11 cellular contexts compared by ENCODE assay signal in the genomic region with DNA sequence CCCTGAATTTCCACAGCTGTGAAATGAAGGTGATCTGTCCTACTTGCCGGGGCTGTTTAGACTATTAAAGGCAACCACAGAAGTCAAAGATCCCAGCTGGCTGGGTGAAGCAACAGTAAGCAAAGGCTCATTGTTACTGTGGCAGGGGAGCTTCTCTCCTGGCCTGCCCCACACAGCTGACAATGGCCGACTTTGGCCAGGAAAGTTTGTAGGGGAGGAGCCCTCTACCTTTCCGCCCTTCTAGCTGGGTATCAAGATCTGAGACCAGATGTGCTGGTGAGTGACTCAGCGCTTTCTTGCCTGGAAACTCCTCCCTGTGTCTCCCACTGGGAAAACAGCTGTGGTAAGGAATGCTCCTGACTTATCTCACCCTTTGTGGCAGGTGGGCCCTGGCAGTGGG. TPM values are rescaled to one million over a fixed set of nuclear protein-coding genes. Genes with fewer than 3 reads are reported as not detected.
DNase-seq lines count a peak whose midpoint lies in the region; ATAC-seq, FAIRE-seq and TF ChIP-seq lines count a peak whose summit lies in the region.
"Had no signal": no experiment of that assay in that cellular context is flagged by ENCODE, and none has a peak within 500 bp of the region (broad histone marks: within the 10 kb centered on the region; RNA-seq: fewer than 3 reads in every experiment).

No MANE protein-coding gene starts in this region.

- H3K27ac ChIP-seq in A549 (peak overlapping the region; percentile 93 to 95), SJCRH30 (peak overlapping the region; percentile 31), iPS DF 6.9 (ENCODE audit: low read length) (no peak overlapping the region)
- H3K27ac ChIP-seq: neutrophil had no signal

- H3K36me3 Mint-ChIP-seq in activated naive CD4-positive, alpha-beta T cell treated with anti-CD3 and anti-CD28 coated beads for 36 hours (ENCODE audit: low read depth) = no peaks in the 10 kb centered on the region
- H3K36me3 Mint-ChIP-seq: CD14-positive monocyte had no signal

- peaks cover 2% of the 10 kb centered on the region for H3K9me3 Mint-ChIP-seq in activated naive CD4-positive, alpha-beta T cell treated with anti-CD3 and anti-CD28 coated beads for 36 hours
- H3K9me3 Mint-ChIP-seq: T-helper 1 cell treated with Interleukin-12 subunit alpha and Interleukin-12 subunit beta and Interleukin-4 antibody, amounts not matched to agents 30 μg/mL and 1 μg/mL, for 36 hours had no signal

- H3K36me3 ChIP-seq in H7 (replicated peaks; ENCODE audit: control insufficient read depth, insufficient read depth, low read length) (no peaks in the 10 kb centered on the region), SJCRH30 (no peaks in the 10 kb centered on the region), iPS DF 6.9 (ENCODE audit: control insufficient read depth, insufficient read depth, low read length) (no peaks in the 10 kb centered on the region)
- H3K36me3 ChIP-seq: neutrophil had no signal

- H3K4me3 ChIP-seq in A549 (no peak overlapping the region), H7 (ENCODE audit: insufficient read depth, low read depth, low read length) (no peak overlapping the region), SJCRH30 (no peak overlapping the region), iPS DF 6.9 (ENCODE audit: low read length) (no peak overlapping the region)

- no peak overlapping the region for H3K4me3 Mint-ChIP-seq in activated naive CD4-positive, alpha-beta T cell treated with anti-CD3 and anti-CD28 coated beads for 36 hours
- H3K4me3 Mint-ChIP-seq: CD14-positive monocyte; T-helper 1 cell treated with Interleukin-12 subunit alpha and Interleukin-12 subunit beta and Interleukin-4 antibody, amounts not matched to agents 30 μg/mL and 1 μg/mL, for 36 hours had no signal

- CTCF ChIA-PET in A549 (lab: Yijun Ruan, JAX) = interaction anchor here (1.0 to 1.6 kb wide), 3 partner anchors 8 to 55 kb away, joined by 3 to 7 read pairs (median 3); no protein-coding TSS in a partner anchor
- CTCF ChIA-PET in activated naive CD4-positive, alpha-beta T cell treated with anti-CD3 and anti-CD28 coated beads for 36 hours (lab: Charles Lee) = no interaction called here

- peak overlapping the region; percentile 78 for H3K4me2 ChIP-seq in A549

- H3K27me3 Mint-ChIP-seq in activated naive CD4-positive, alpha-beta T cell treated with anti-CD3 and anti-CD28 coated beads for 36 hours (ENCODE audit: low read depth) = no peaks in the 10 kb centered on the region

- 0 out of 5 replicates have a peak, but pooled peaks have one; percentile 3 to 24 for TF ChIP-seq RAD21 in A549 (conservative IDR thresholded peaks at IDR 0.05 in 1 of 2, IDR thresholded peaks at IDR 0.05 in 1 of 2)

- peak; percentile 51 to 91 for DNase-seq in A549 (ENCODE audit: low read depth in 1 of 2, low spot score in 1 of 2)
- peak; percentile 38 for DNase-seq in H7
- peak; percentile 84 to 91 for DNase-seq in SJCRH30
- DNase-seq in iPS DF 6.9 (ENCODE audit: low read depth, low spot score) = peak; percentile 43
- no peak for DNase-seq in posterior vena cava (ENCODE audit: low spot score)
- no peak for DNase-seq in activated naive CD4-positive, alpha-beta T cell treated with anti-CD3 and anti-CD28 coated beads for 36 hours
- DNase-seq in GDM1 (lab: John Stamatoyannopoulos, UW) = no peak

- TF ChIP-seq EP300 in A549 (IDR thresholded peaks at IDR 0.05) = no peak

- no peaks in the 10 kb centered on the region for H3K4me1 Mint-ChIP-seq in activated naive CD4-positive, alpha-beta T cell treated with anti-CD3 and anti-CD28 coated beads for 36 hours (ENCODE audit: low read depth)

- no peak for TF ChIP-seq CTCF in A549 (IDR thresholded peaks at IDR 0.05)

- POLR2A ChIA-PET in A549 (lab: Yijun Ruan, JAX) = interaction anchor here (0.6 to 1.0 kb wide), 4 partner anchors 10 to 778 kb away, joined by 3 to 5 read pairs (median 4); no protein-coding TSS in a partner anchor

- intact Hi-C loops in posterior vena cava (cut with DNase I) = no loop called here
- intact Hi-C loops in activated naive CD4-positive, alpha-beta T cell treated with anti-CD3 and anti-CD28 coated beads for 36 hours (cut with micrococcal nuclease) = no loop called here

- peaks cover 73% of the 10 kb centered on the region for H3K4me1 ChIP-seq in A549
- H3K4me1 ChIP-seq in SJCRH30 = peaks cover 31% of the 10 kb centered on the region
- 0 out of 2 replicates have a peak, but pooled peaks cover 1% of the 10 kb centered on the region for H3K4me1 ChIP-seq in iPS DF 6.9 (ENCODE audit: control insufficient read depth, insufficient read depth, low read length)

- H3K27ac Mint-ChIP-seq in activated naive CD4-positive, alpha-beta T cell treated with anti-CD3 and anti-CD28 coated beads for 36 hours = no peak overlapping the region
- H3K27ac Mint-ChIP-seq: CD14-positive monocyte; T-helper 1 cell treated with Interleukin-12 subunit alpha and Interleukin-12 subunit beta and Interleukin-4 antibody, amounts not matched to agents 30 μg/mL and 1 μg/mL, for 36 hours had no signal

- H3K9me3 ChIP-seq in A549 (no peaks in the 10 kb centered on the region), SJCRH30 (replicated peaks) (no peaks in the 10 kb centered on the region; the same call in 1 of the 2 replicates), iPS DF 6.9 (ENCODE audit: control insufficient read depth, insufficient read depth, low read length) (no peaks in the 10 kb centered on the region)
- H3K9me3 ChIP-seq: neutrophil had no signal

- FAIRE-seq in A549 (lab: Jason Lieb, UNC) = peak; percentile 74

- H3K27me3 ChIP-seq in H7 (ENCODE audit: control insufficient read depth, insufficient read depth, low read length) (no peaks in the 10 kb centered on the region), SJCRH30 (no peaks in the 10 kb centered on the region), iPS DF 6.9 (ENCODE audit: control insufficient read depth, insufficient read depth, low read length) (no peaks in the 10 kb centered on the region)
- H3K27me3 ChIP-seq: neutrophil had no signal

- TF ChIP-seq POLR2A in A549 (IDR thresholded peaks at IDR 0.05; ENCODE audit: low read length) = no peak

- 0% methylated on average over 4 of the region's 4 CpGs for WGBS in A549 (ENCODE audit: missing lambda C conversion rate)
- no CpG with 5 or more reads among the region's 4 CpGs for WGBS in iPS DF 6.9 (ENCODE audit: insufficient coverage, insufficient read length)

- ATAC-seq in A549 = peak; percentile 92 to 93
- no peak for ATAC-seq in GM21576 (IDR thresholded peaks at IDR 0.05; ENCODE audit: unreplicated experiment)

TF ChIP-seq in A549, 52 proteins besides CTCF, POLR2A, EP300 and RAD21 (continues in another document):
- TF ChIP-seq GATA3 (IDR thresholded peaks at IDR 0.05; ENCODE audit: borderline replicate concordance) (peak; percentile 57; the same call in 1 of the 2 replicates), RCOR1 (IDR thresholded peaks at IDR 0.05; ENCODE audit: low read depth, low read length) (no peak), SMC3 (IDR thresholded peaks at IDR 0.05) (no peak), CEBPB (IDR thresholded peaks at IDR 0.05) (peak; percentile 39 to 40; a peak in 2 of 4 replicates), JUN (IDR thresholded peaks at IDR 0.05) (peak; percentile 28 to 49; a peak in 2 of 5 replicates), HOXB5 (CRISPR knock-in tag; IDR thresholded peaks at IDR 0.05) (no peak), FOSL2 (IDR thresholded peaks at IDR 0.05) (0 out of 2 replicates have a peak, but pooled peaks have one; percentile 9), FOSL2 (CRISPR knock-in tag; IDR thresholded peaks at IDR 0.05) (peak; percentile 63)
- TF ChIP-seq, protein P1, sequence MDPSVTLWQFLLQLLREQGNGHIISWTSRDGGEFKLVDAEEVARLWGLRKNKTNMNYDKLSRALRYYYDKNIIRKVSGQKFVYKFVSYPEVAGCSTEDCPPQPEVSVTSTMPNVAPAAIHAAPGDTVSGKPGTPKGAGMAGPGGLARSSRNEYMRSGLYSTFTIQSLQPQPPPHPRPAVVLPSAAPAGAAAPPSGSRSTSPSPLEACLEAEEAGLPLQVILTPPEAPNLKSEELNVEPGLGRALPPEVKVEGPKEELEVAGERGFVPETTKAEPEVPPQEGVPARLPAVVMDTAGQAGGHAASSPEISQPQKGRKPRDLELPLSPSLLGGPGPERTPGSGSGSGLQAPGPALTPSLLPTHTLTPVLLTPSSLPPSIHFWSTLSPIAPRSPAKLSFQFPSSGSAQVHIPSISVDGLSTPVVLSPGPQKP (IDR thresholded peaks at IDR 0.05; ENCODE audit: low read depth, low read length) = no peak
- TF ChIP-seq, protein P2, sequence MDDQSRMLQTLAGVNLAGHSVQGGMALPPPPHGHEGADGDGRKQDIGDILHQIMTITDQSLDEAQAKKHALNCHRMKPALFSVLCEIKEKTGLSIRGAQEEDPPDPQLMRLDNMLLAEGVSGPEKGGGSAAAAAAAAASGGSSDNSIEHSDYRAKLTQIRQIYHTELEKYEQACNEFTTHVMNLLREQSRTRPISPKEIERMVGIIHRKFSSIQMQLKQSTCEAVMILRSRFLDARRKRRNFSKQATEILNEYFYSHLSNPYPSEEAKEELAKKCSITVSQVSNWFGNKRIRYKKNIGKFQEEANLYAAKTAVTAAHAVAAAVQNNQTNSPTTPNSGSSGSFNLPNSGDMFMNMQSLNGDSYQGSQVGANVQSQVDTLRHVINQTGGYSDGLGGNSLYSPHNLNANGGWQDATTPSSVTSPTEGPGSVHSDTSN (IDR thresholded peaks at IDR 0.05) = 0 out of 2 replicates have a peak, but pooled peaks have one; percentile 18
- TF ChIP-seq, protein P3, sequence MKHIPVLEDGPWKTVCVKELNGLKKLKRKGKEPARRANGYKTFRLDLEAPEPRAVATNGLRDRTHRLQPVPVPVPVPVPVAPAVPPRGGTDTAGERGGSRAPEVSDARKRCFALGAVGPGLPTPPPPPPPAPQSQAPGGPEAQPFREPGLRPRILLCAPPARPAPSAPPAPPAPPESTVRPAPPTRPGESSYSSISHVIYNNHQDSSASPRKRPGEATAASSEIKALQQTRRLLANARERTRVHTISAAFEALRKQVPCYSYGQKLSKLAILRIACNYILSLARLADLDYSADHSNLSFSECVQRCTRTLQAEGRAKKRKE (CRISPR knock-in tag; IDR thresholded peaks at IDR 0.05; ENCODE audit: low read depth) = 0 out of 2 replicates have a peak, but pooled peaks have one; percentile 5
- TF ChIP-seq, protein P4, sequence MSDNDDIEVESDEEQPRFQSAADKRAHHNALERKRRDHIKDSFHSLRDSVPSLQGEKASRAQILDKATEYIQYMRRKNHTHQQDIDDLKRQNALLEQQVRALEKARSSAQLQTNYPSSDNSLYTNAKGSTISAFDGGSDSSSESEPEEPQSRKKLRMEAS (IDR thresholded peaks at IDR 0.05) = 0 out of 2 replicates have a peak, but pooled peaks have one; percentile 16

RNA-seq across cellular contexts. Expression of a gene that starts 21.1 kb away (rescaled TPM):
- polyA plus RNA-seq in A549 (2011; rRNA removed) (4.4 and 5.9 TPM in 2 replicates), A549 (2017; fragmentation: RNase III; extraction: RNeasy Plus Mini Kit Qiagen cat#74134 plus additional on column Dnase treatment) (1.6 to 1.8 TPM (median 1.8 TPM) in 3 replicates)
- 0.33 and 0.43 TPM in 2 replicates for polyA plus RNA-seq in A549 (2012; cell fraction: cytosol; rRNA removed)
- 0.28 and 0.32 TPM in 2 replicates for polyA plus RNA-seq in A549 (2012; cell fraction: nucleus; rRNA removed)
- polyA minus RNA-seq in A549 (2011; rRNA and poly(A)+ RNA removed) = 3.3 and 4.0 TPM in 2 replicates
- total RNA-seq in H7 (2014; rRNA removed; shearing (Covaris generic)) = 0.22 and 0.66 TPM in 2 replicates
- total RNA-seq in SJCRH30 (2014; rRNA removed; shearing (Covaris generic)) = 0.03 and 0.08 TPM in 2 replicates
- total RNA-seq in posterior vena cava = not detected
- total RNA-seq in activated naive CD4-positive, alpha-beta T cell treated with anti-CD3 and anti-CD28 coated beads for 36 hours = not detected
- polyA plus RNA-seq: CD14-positive monocyte had no signal

Comparison
In these comparisons a context has a peak if more than half of its experiments do, and no peak if none do; other contexts are left out.
1. DNase-seq: peak in A549 (2 of 2), H7 (single experiment), SJCRH30 (2 of 2) and iPS DF 6.9 (single experiment); none in posterior vena cava (single experiment), activated naive CD4-positive, alpha-beta T cell treated with anti-CD3 and anti-CD28 coated beads for 36 hours (single experiment) and GDM1 (single experiment).